9 cellular contexts compared by ENCODE assay signal in the genomic region with DNA sequence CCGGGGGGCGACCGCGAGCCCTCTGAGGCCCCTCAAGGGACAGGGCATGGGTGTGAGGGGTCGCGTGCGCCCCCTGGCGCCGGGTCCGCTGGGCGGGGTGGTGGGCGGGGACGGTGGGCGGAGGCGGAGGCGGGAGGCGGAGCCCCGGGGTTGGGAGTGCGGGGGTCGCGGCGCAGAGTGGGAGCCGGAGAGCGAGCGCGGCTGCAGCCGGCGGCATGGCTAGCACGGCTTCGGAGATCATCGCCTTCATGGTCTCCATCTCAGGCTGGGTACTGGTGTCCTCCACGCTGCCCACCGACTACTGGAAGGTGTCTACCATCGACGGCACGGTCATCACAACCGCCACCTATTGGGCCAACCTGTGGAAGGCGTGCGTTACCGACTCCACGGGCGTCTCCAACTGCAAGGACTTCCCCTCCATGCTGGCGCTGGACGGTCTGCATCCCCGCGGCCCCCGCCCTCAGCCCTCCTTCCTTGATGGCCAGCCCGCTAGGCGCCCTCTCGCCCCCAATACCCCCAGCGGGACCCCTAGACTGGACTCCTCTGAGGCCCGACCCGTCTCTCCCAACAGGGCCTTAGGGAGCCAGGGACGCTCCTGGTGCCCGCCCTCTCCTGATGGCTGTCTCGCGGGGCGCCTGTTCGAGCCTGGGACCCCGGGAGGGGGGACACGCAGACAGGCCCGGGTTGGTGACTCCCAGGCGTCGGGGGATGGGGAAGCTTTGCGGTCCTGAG. TPM values are rescaled to one million over a fixed set of nuclear protein-coding genes. Genes with fewer than 3 reads are reported as not detected.
DNase-seq lines count a peak whose midpoint lies in the region; ATAC-seq, FAIRE-seq and TF ChIP-seq lines count a peak whose summit lies in the region.
"Had no signal": no experiment of that assay in that cellular context is flagged by ENCODE, and none has a peak within 500 bp of the region (broad histone marks: within the 10 kb centered on the region; RNA-seq: fewer than 3 reads in every experiment).

A gene with protein sequence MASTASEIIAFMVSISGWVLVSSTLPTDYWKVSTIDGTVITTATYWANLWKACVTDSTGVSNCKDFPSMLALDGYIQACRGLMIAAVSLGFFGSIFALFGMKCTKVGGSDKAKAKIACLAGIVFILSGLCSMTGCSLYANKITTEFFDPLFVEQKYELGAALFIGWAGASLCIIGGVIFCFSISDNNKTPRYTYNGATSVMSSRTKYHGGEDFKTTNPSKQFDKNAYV (plus strand): TSS at position 182 of the 732 bp plus-strand sequence. CDS start 34 bp downstream, at position 216.

- H3K9me3 ChIP-seq in GM12878 (replicated peaks; ENCODE audit: control insufficient read depth, insufficient read depth, low read length) (no peaks in the 10 kb centered on the region; the same call in 1 of the 3 replicates), WERI-Rb-1 (ENCODE audit: severe bottlenecking) (no peaks in the 10 kb centered on the region)

- intact Hi-C loops in Right ventricle myocardium superior (cut with DNase I) = no loop called here
- intact Hi-C loops in cardiac septum (cut with DNase I) = no loop called here
- intact Hi-C loops in GM12878 (cut with micrococcal nuclease; ENCODE audit: unreplicated experiment) = no loop called here
- intact Hi-C loops in lower leg skin (cut with DNase I; ENCODE audit: low total_unique reads) = no loop called here

- no peak within 1 kb of the TSS for H3K27ac ChIP-seq in GM12878 (ENCODE audit: control insufficient read depth, insufficient read depth)
- no peak within 1 kb of the TSS for H3K27ac ChIP-seq in WERI-Rb-1

- H3K36me3 ChIP-seq in GM12878 (ENCODE audit: control insufficient read depth in 2 of 2, insufficient read depth in 2 of 2, low read length in 1 of 2) = no peaks in the 10 kb centered on the region
- no peaks in the 10 kb centered on the region for H3K36me3 ChIP-seq in WERI-Rb-1

- CTCF ChIA-PET in GM12878 (lab: Yijun Ruan, JAX) = no interaction called here

- ATAC-seq in Right ventricle myocardium superior (ENCODE audit: poor library complexity) = peak; percentile 71
- no peak; the same call in 2 of the 3 replicates for ATAC-seq in GM12878
- no peak for ATAC-seq in GM19328 (IDR thresholded peaks at IDR 0.05; ENCODE audit: unreplicated experiment)

- no peak for DNase-seq in Right ventricle myocardium superior
- no peak for DNase-seq in cardiac septum (ENCODE audit: low spot score)
- no peak for DNase-seq in GM12878 (ENCODE audit: low read depth, low spot score)
- DNase-seq in lower leg skin (ENCODE audit: low spot score in 2 of 2) = no peak
- no peak for DNase-seq in stimulated activated CD4-positive, alpha-beta T cell treated with anti-CD3 and anti-CD28 coated beads, Interleukin-2, amount 100 ng/mL, for 48 hours
- no peak for DNase-seq in WERI-Rb-1
- no peak for DNase-seq in cerebellar cortex (ENCODE audit: low spot score)

- no peaks in the 10 kb centered on the region for H4K20me1 ChIP-seq in GM12878 (ENCODE audit: control insufficient read depth, insufficient read depth)

- no peak within 1 kb of the TSS for H3K9ac ChIP-seq in GM12878 (ENCODE audit: control insufficient read depth, insufficient read depth, low read length)

- H3K4me3 ChIP-seq in GM12878 (no peak within 1 kb of the TSS), lower leg skin (ENCODE audit: low read depth, poor library complexity, severe bottlenecking) (no peak within 1 kb of the TSS), WERI-Rb-1 (ENCODE audit: low read depth, low read length) (no peak within 1 kb of the TSS)

- H3K79me2 ChIP-seq in GM12878 (ENCODE audit: control insufficient read depth, insufficient read depth, low read length) = no peaks in the 10 kb centered on the region

- in situ Hi-C loops in GM12878 (cut with MboI) = no loop called here

- H3K27me3 ChIP-seq in GM12878 (replicated peaks in 1 of 2; ENCODE audit: control insufficient read depth in 2 of 2, insufficient read depth in 2 of 2, low read length in 1 of 2) (peaks cover 0 to 4% of the 10 kb centered on the region in 2 experiments; a peak in 3 of 4 replicates), WERI-Rb-1 (ENCODE audit: insufficient read depth, low read depth, severe bottlenecking) (no peaks in the 10 kb centered on the region)

- H2AFZ ChIP-seq in GM12878 (ENCODE audit: control insufficient read depth, low read depth, low read length) = no peak within 1 kb of the TSS

- FAIRE-seq in GM12878 (lab: Jason Lieb, UNC) = no peak

- TF ChIP-seq CTCF in GM12878 (IDR thresholded peaks at IDR 0.05 in 2 of 3, conservative IDR thresholded peaks at IDR 0.05 in 1 of 3; ENCODE audit: control insufficient read depth in 2 of 3, extremely low read depth in 1 of 3, insufficient read depth in 1 of 3, low read depth in 3 of 3, low read length in 3 of 3) (no peak), lower leg skin (IDR thresholded peaks at IDR 0.05) (no peak), WERI-Rb-1 (IDR thresholded peaks at IDR 0.05; ENCODE audit: low read depth, low read length) (no peak)

- SMC1A ChIA-PET in GM12878 (lab: Charles Lee; ENCODE audit: uncharacterized antibody, unreplicated experiment) = no interaction called here

- RAD21 ChIA-PET in GM12878 (lab: Charles Lee; ENCODE audit: unreplicated experiment) = no interaction called here

- no TSS peak for BruUV-seq in GM12878 (replicated peaks; lab: Mats Ljungman, UMichigan)

- no peaks in the 10 kb centered on the region for H3K4me1 ChIP-seq in GM12878 (ENCODE audit: control insufficient read depth, insufficient read depth, low read length)

- POLR2A ChIA-PET in GM12878 (lab: Charles Lee) = no interaction called here

- H3K4me2 ChIP-seq in GM12878 (ENCODE audit: control insufficient read depth, insufficient read depth) = no peak within 1 kb of the TSS; the same call in 1 of the 2 replicates

- TF ChIP-seq RAD21 in GM12878 (IDR thresholded peaks at IDR 0.05; ENCODE audit: insufficient read depth, low read depth, low read length) = no peak

- no peak for TF ChIP-seq EP300 in GM12878 (IDR thresholded peaks at IDR 0.05; ENCODE audit: borderline replicate concordance in 1 of 2, control insufficient read depth in 1 of 2, low read depth in 2 of 2, low read length in 2 of 2)

- WGBS in GM12878 (ENCODE audit: insufficient coverage, insufficient replicate concordance, low lambda C conversion rate, missing lambda C conversion rate) = 27% methylated on average over 36 of the region's 65 CpGs
- WGBS in lower leg skin, 2 donors = 4 to 7% methylated on average over 25 to 27 of the region's 65 CpGs

- TF ChIP-seq POLR2A in GM12878 (IDR thresholded peaks at IDR 0.05; ENCODE audit: low read depth, low read length) (no peak), lower leg skin (IDR thresholded peaks at IDR 0.05) (no peak)

TF ChIP-seq in GM12878, 131 proteins besides CTCF, POLR2A, EP300 and RAD21:
- TF ChIP-seq EGR1 (IDR thresholded peaks at IDR 0.05; ENCODE audit: borderline replicate concordance in 1 of 2, low read depth in 2 of 2, low read length in 2 of 2) (no peak), ZNF274 (IDR thresholded peaks at IDR 0.05; ENCODE audit: insufficient read depth, insufficient read length) (no peak), BACH1 (IDR thresholded peaks at IDR 0.05; ENCODE audit: borderline replicate concordance) (no peak), SUZ12 (IDR thresholded peaks at IDR 0.05; ENCODE audit: unreplicated experiment) (peak; percentile 62)
TF ChIP-seq in GM12878: peak in this region for 1.

RNA-seq across cellular contexts. Expression of the gene that starts here (rescaled TPM):
- total RNA-seq in Right ventricle myocardium superior (not detected), cardiac septum (not detected), GM12878 (2014; rRNA removed) (not detected in 2 replicates), GM12878 (2014; rRNA removed; fragmentation: Illumina TruSeq; extraction: Trizol) (not detected in 2 replicates), GM12878 (2021) (not detected in 2 replicates), lower leg skin (10 to 100 TPM in 3 of 4 donors, 1 to 10 TPM in 1; 7.6 to 33.3 (median 19.9) TPM)
- total RNA-seq in GM12878 (2013; cell fraction: nucleolus; rRNA removed) = not detected in 2 replicates
- polyA plus RNA-seq in GM12878 (2011; ENCODE audit: low read depth) = not detected
- polyA plus RNA-seq in GM12878 (2011; rRNA removed) (not detected in 2 replicates), GM12878 (2014; fragmentation: Illumina TruSeq; extraction: Trizol) (not detected in 2 replicates), GM12878 (2014; fragmentation: Nextera tagmentation; extraction: Ambion mirVana) (not detected), GM12878 (2014; rRNA removed) (not detected in 2 replicates), GM12878 (2016; fragmentation: Nextera tagmentation; extraction: Ambion mirVana) (not detected)
- not detected in 2 replicates for polyA plus RNA-seq in GM12878 (2011; cell fraction: cytosol; rRNA removed)
- not detected in 2 replicates for polyA plus RNA-seq in GM12878 (2011; cell fraction: nucleus; rRNA removed)
- polyA plus RNA-seq in GM12878 (2012) = not detected in 2 replicates
- not detected in 2 replicates for polyA minus RNA-seq in GM12878 (2011; rRNA and poly(A)+ RNA removed)
- not detected in 2 replicates for polyA minus RNA-seq in GM12878 (2011; cell fraction: cytosol; rRNA and poly(A)+ RNA removed)
- polyA minus RNA-seq in GM12878 (2011; cell fraction: nucleus; rRNA and poly(A)+ RNA removed) = not detected in 2 replicates
- total RNA-seq: Daoy had no signal

Comparison
In these comparisons a context has a peak if more than half of its experiments do, and no peak if none do; other contexts are left out.
1. Peak in ATAC-seq in Right ventricle myocardium superior; RNA of the gene not detected or under 1 TPM.